In genomic region chrX:19563327-19563726, GRCh38 we compare ENCODE assay signal across 11 cellular contexts. TPM values are rescaled to one million over a fixed set of nuclear protein-coding genes. Genes with fewer than 3 reads are reported as not detected.
DNase-seq lines count a peak whose midpoint lies in the region; ATAC-seq and TF ChIP-seq lines count a peak whose summit lies in the region.
"Had no signal": no experiment of that assay in that cellular context is flagged by ENCODE, and none has a peak within 500 bp of the region (broad histone marks: within the 10 kb centered on the region; RNA-seq: fewer than 3 reads in every experiment).

No MANE protein-coding gene starts in this region.

- no peak overlapping the region for H3K4me3 Mint-ChIP-seq in CD4-positive, alpha-beta T cell
- H3K4me3 Mint-ChIP-seq in progenitor cell of endocrine pancreas (ENCODE audit: low read depth) (no peak overlapping the region), WTC11 (no peak overlapping the region)

- H3K9me3 Mint-ChIP-seq in CD4-positive, alpha-beta T cell = no peaks in the 10 kb centered on the region
- peaks cover 16% of the 10 kb centered on the region for H3K9me3 Mint-ChIP-seq in progenitor cell of endocrine pancreas (ENCODE audit: low read depth)
- H3K9me3 Mint-ChIP-seq in WTC11 = no peaks in the 10 kb centered on the region

- no peak for TF ChIP-seq POLR2A in NB4 (IDR thresholded peaks at IDR 0.05; ENCODE audit: extremely low read depth, insufficient read length)

- peaks cover 47% of the 10 kb centered on the region for H3K36me3 Mint-ChIP-seq in CD4-positive, alpha-beta T cell (ENCODE audit: low read depth)
- H3K36me3 Mint-ChIP-seq in progenitor cell of endocrine pancreas (ENCODE audit: insufficient read depth) (peaks cover 3% of the 10 kb centered on the region), WTC11 (no peaks in the 10 kb centered on the region)

- TF ChIP-seq CTCF in CD4-positive, alpha-beta T cell (IDR thresholded peaks at IDR 0.05) = no peak
- TF ChIP-seq CTCF in NB4 (IDR thresholded peaks at IDR 0.05; ENCODE audit: low read depth, low read length) (no peak), progenitor cell of endocrine pancreas (IDR thresholded peaks at IDR 0.05; ENCODE audit: unreplicated experiment) (no peak), WTC11 (IDR thresholded peaks at IDR 0.05) (no peak), RWPE1 (conservative IDR thresholded peaks at IDR 0.05; ENCODE audit: low read depth) (no peak)

- peak overlapping the region; percentile 24 for H3K27ac Mint-ChIP-seq in CD4-positive, alpha-beta T cell
- H3K27ac Mint-ChIP-seq in progenitor cell of endocrine pancreas (no peak overlapping the region), WTC11 (no peak overlapping the region)

- H3K27me3 Mint-ChIP-seq in CD4-positive, alpha-beta T cell = no peaks in the 10 kb centered on the region
- H3K27me3 Mint-ChIP-seq in progenitor cell of endocrine pancreas = no peaks in the 10 kb centered on the region
- no peaks in the 10 kb centered on the region for H3K27me3 Mint-ChIP-seq in WTC11 (ENCODE audit: low read depth)

- peaks cover 14% of the 10 kb centered on the region for H3K4me1 Mint-ChIP-seq in CD4-positive, alpha-beta T cell (ENCODE audit: low read depth)
- H3K4me1 Mint-ChIP-seq in progenitor cell of endocrine pancreas (ENCODE audit: low read depth) (peaks cover 13% of the 10 kb centered on the region), WTC11 (peaks cover 10% of the 10 kb centered on the region)

- DNase-seq in CD4-positive, alpha-beta T cell = no peak
- DNase-seq in NB4 (ENCODE audit: low read depth) (peak; percentile 12), progenitor cell of endocrine pancreas (ENCODE audit: low spot score, unreplicated experiment) (no peak), WTC11 (ENCODE audit: low spot score) (no peak), RWPE1 (ENCODE audit: low spot score) (no peak)
- DNase-seq: left ventricle myocardium inferior had no signal

- no peaks in the 10 kb centered on the region for H3K27me3 ChIP-seq in CD4-positive, alpha-beta T cell (ENCODE audit: control insufficient read depth, insufficient read depth, low read length)
- H3K27me3 ChIP-seq: cardiac muscle cell had no signal

- intact Hi-C loops in CD4-positive, alpha-beta T cell (cut with DNase I, micrococcal nuclease) = no loop called here

- H3K9me3 ChIP-seq in CD4-positive, alpha-beta T cell (ENCODE audit: control insufficient read depth, low read length) = no peaks in the 10 kb centered on the region
- H3K9me3 ChIP-seq: left ventricle myocardium inferior had no signal

- CTCF ChIA-PET in CD4-positive, alpha-beta T cell (lab: Charles Lee) = no interaction called here
- CTCF ChIA-PET in WTC11 (lab: Charles Lee) = no interaction called here
- CTCF ChIA-PET in RWPE1 (lab: Yijun Ruan, JAX) = no interaction called here

- ATAC-seq in CD4-positive, alpha-beta T cell (ENCODE audit: poor library complexity) = no peak
- ATAC-seq in GM19035 (IDR thresholded peaks at IDR 0.05; ENCODE audit: unreplicated experiment) (peak; percentile 54), HG02623 (IDR thresholded peaks at IDR 0.05; ENCODE audit: unreplicated experiment) (peak; percentile 38), GM18498 (IDR thresholded peaks at IDR 0.05; ENCODE audit: unreplicated experiment) (no peak), WTC11 (no peak)

- no peak overlapping the region for H3K27ac ChIP-seq in CD4-positive, alpha-beta T cell (ENCODE audit: low read depth, low read length)
- no peak overlapping the region for H3K27ac ChIP-seq in RWPE1
- H3K27ac ChIP-seq: cardiac muscle cell, KMS-11 had no signal

- no peak overlapping the region for H3K4me3 ChIP-seq in NB4 (ENCODE audit: low read depth, low read length)
- H3K4me3 ChIP-seq: cardiac muscle cell, left ventricle myocardium inferior had no signal

- POLR2A ChIA-PET in CD4-positive, alpha-beta T cell (lab: Charles Lee) = no interaction called here
- POLR2A ChIA-PET in WTC11 (lab: Charles Lee) = no interaction called here
- POLR2A ChIA-PET in RWPE1 (lab: Yijun Ruan, JAX; ENCODE audit: low non-redundant PET) = no interaction called here

TF ChIP-seq in WTC11, 78 proteins besides CTCF, POLR2A, EP300 and RAD21:
- no peak for TF ChIP-seq ZNF671 (CRISPR knock-in tag; IDR thresholded peaks at IDR 0.05)
- no peak for TF ChIP-seq ESRRA (CRISPR knock-in tag; IDR thresholded peaks at IDR 0.05; ENCODE audit: borderline replicate concordance)
- TF ChIP-seq FOXP1 (CRISPR knock-in tag; IDR thresholded peaks at IDR 0.05; ENCODE audit: borderline replicate concordance) = no peak
- no peak for TF ChIP-seq ATF6 (CRISPR knock-in tag; IDR thresholded peaks at IDR 0.05)
- TF ChIP-seq TEAD4 (CRISPR knock-in tag; IDR thresholded peaks at IDR 0.05) = no peak
- TF ChIP-seq, protein P1, sequence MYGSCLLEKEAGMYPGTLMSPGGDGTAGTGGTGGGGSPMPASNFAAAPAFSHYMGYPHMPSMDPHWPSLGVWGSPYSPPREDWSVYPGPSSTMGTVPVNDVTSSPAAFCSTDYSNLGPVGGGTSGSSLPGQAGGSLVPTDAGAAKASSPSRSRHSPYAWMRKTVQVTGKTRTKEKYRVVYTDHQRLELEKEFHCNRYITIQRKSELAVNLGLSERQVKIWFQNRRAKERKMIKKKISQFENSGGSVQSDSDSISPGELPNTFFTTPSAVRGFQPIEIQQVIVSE (CRISPR knock-in tag; IDR thresholded peaks at IDR 0.05; ENCODE audit: borderline replicate concordance) = no peak
- TF ChIP-seq SMAD3 (CRISPR knock-in tag; IDR thresholded peaks at IDR 0.05; ENCODE audit: borderline replicate concordance) = no peak
- no peak for TF ChIP-seq JAZF1 (CRISPR knock-in tag; IDR thresholded peaks at IDR 0.05)
- no peak for TF ChIP-seq NR2C2 (CRISPR knock-in tag; IDR thresholded peaks at IDR 0.05)
- TF ChIP-seq TP53 (CRISPR knock-in tag; IDR thresholded peaks at IDR 0.05) = no peak
- no peak for TF ChIP-seq ZNF121 (CRISPR knock-in tag; IDR thresholded peaks at IDR 0.05)
- no peak for TF ChIP-seq NFYB (CRISPR knock-in tag; conservative IDR thresholded peaks at IDR 0.05; ENCODE audit: low read depth)
- no peak for TF ChIP-seq PRDM15 (CRISPR knock-in tag; IDR thresholded peaks at IDR 0.05)
TF ChIP-seq in WTC11: peak in this region for 0.

RNA-seq across cellular contexts. Expression of gene MAP3K15, which starts 48.0 kb away (rescaled TPM):
- under 1 TPM in 1 of 2 experiments, not detected in 1; 0.14 TPM for total RNA-seq in CD4-positive, alpha-beta T cell
- total RNA-seq in progenitor cell of endocrine pancreas (4.2 and 5.1 TPM in 2 replicates), WTC11 (2021) (3.8 to 4.4 TPM (median 3.8 TPM) in 3 replicates)
- total RNA-seq: left ventricle myocardium inferior had no signal

Comparison
In these comparisons a context has a peak if more than half of its experiments do, and no peak if none do; other contexts are left out.
1. ATAC-seq: peak in GM19035 (single experiment) and HG02623 (single experiment); none in CD4-positive, alpha-beta T cell (single experiment), GM18498 (single experiment) and WTC11 (single experiment).